Comparison of ENCODE assay signal across 8 cellular contexts in genomic region chr13:41263261-41263971, GRCh38. TPM values are rescaled to one million over a fixed set of nuclear protein-coding genes. Genes with fewer than 3 reads are reported as not detected.
DNase-seq lines count a peak whose midpoint lies in the region; ATAC-seq and TF ChIP-seq lines count a peak whose summit lies in the region.

MTRF1 (minus strand) TSS chr13:41263576; CDS start chr13:41260907, 2,669 bp downstream.

- H3K4me3 Mint-ChIP-seq in activated naive CD4-positive, alpha-beta T cell treated with anti-CD3 and anti-CD28 coated beads, Interleukin-2, amount 50 U/mL, for 24 hours: peak within 1 kb of the TSS; percentile 95

- no peaks in the 10 kb centered on the region for H3K9me3 ChIP-seq in ovary
- H3K9me3 ChIP-seq in thymus (ENCODE audit: control insufficient read depth): no peaks in the 10 kb centered on the region

- peaks cover 32% of the 10 kb centered on the region for H3K4me1 Mint-ChIP-seq in activated naive CD4-positive, alpha-beta T cell treated with anti-CD3 and anti-CD28 coated beads, Interleukin-2, amount 50 U/mL, for 24 hours

- WGBS in ovary, 3 donors: 0% methylated on average over 32 of the region's 32 CpGs
- under 1% methylated on average over 32 of the region's 32 CpGs for WGBS in thymus

- no peaks in the 10 kb centered on the region for H3K9me3 Mint-ChIP-seq in activated naive CD4-positive, alpha-beta T cell treated with anti-CD3 and anti-CD28 coated beads, Interleukin-2, amount 50 U/mL, for 24 hours

- H3K27me3 ChIP-seq in ovary (no peaks in the 10 kb centered on the region), thymus (ENCODE audit: control insufficient read depth, insufficient read depth) (no peaks in the 10 kb centered on the region)

- no peaks in the 10 kb centered on the region for H3K27me3 Mint-ChIP-seq in activated naive CD4-positive, alpha-beta T cell treated with anti-CD3 and anti-CD28 coated beads, Interleukin-2, amount 50 U/mL, for 24 hours

- peaks cover 2% of the 10 kb centered on the region for H3K4me1 ChIP-seq in ovary (ENCODE audit: insufficient read depth)
- no peaks in the 10 kb centered on the region for H3K4me1 ChIP-seq in thymus (ENCODE audit: control insufficient read depth, insufficient read depth, low read length)

- H3K27ac Mint-ChIP-seq in activated naive CD4-positive, alpha-beta T cell treated with anti-CD3 and anti-CD28 coated beads, Interleukin-2, amount 50 U/mL, for 24 hours: peak within 1 kb of the TSS; percentile 100

- no peak for TF ChIP-seq EP300 in ovary (IDR thresholded peaks at IDR 0.05)

- TF ChIP-seq POLR2A in NB4 (IDR thresholded peaks at IDR 0.05; ENCODE audit: extremely low read depth, insufficient read length): peak; percentile 54
- no peak for TF ChIP-seq POLR2A in ovary (IDR thresholded peaks at IDR 0.05)

- H3K36me3 ChIP-seq in ovary (no peaks in the 10 kb centered on the region), thymus (ENCODE audit: control insufficient read depth, insufficient read depth) (peaks cover 11% of the 10 kb centered on the region)

- H3K4me3 ChIP-seq in GM08714 (ENCODE audit: low read length) (peak within 1 kb of the TSS; percentile 98), NB4 (ENCODE audit: low read depth, low read length) (peak within 1 kb of the TSS; percentile 86), ovary (peak within 1 kb of the TSS; percentile 67), thymus (ENCODE audit: low read length) (peak within 1 kb of the TSS; percentile 76)

- TF ChIP-seq CTCF in NB4 (IDR thresholded peaks at IDR 0.05; ENCODE audit: low read depth, low read length) (no peak), ovary (IDR thresholded peaks at IDR 0.05) (no peak)

- ATAC-seq in HG02571 (IDR thresholded peaks at IDR 0.05; ENCODE audit: unreplicated experiment) (peak; percentile 95), SK-N-SH treated with all-trans-retinoic acid at 6 μM for 48 hours (peak; percentile 99)

- peaks cover 10% of the 10 kb centered on the region for H3K36me3 Mint-ChIP-seq in activated naive CD4-positive, alpha-beta T cell treated with anti-CD3 and anti-CD28 coated beads, Interleukin-2, amount 50 U/mL, for 24 hours

- intact Hi-C loops in ovary (cut with DNase I): no loop called here

- H3K27ac ChIP-seq in ovary: peak within 1 kb of the TSS; percentile 51 to 76
- H3K27ac ChIP-seq in thymus (ENCODE audit: low read depth): peak within 1 kb of the TSS; percentile 78

- DNase-seq in NB4 (ENCODE audit: low read depth): peak; percentile 88
- peak; percentile 70 for DNase-seq in glomerular visceral epithelial cell (ENCODE audit: extremely low spot score)
- peak; percentile 73 to 85 (median 77) for DNase-seq in ovary

TF ChIP-seq in SK-N-SH treated with all-trans-retinoic acid at 6 μM for 48 hours, 23 proteins besides CTCF, POLR2A, EP300 and RAD21:
- peak; percentile 19; the same call in 1 of the 2 replicates for TF ChIP-seq SNAI2 (CRISPR knock-in tag; IDR thresholded peaks at IDR 0.05)
- no peak for TF ChIP-seq CREB5 (CRISPR knock-in tag; IDR thresholded peaks at IDR 0.05; ENCODE audit: low read depth)
- TF ChIP-seq TCF4 (CRISPR knock-in tag; IDR thresholded peaks at IDR 0.05; ENCODE audit: borderline replicate concordance): no peak
TF ChIP-seq in SK-N-SH treated with all-trans-retinoic acid at 6 μM for 48 hours: peak in this region for 1.

RNA-seq across cellular contexts. Expression of gene MTRF1, which starts in this region (rescaled TPM):
- total RNA-seq in ovary: 10 to 100 TPM in 2 of 7 donors, 1 to 10 TPM in 5; 6.8 to 12.2 (median 8.4) TPM
- polyA plus RNA-seq in ovary (10 to 100 TPM in 1 of 2 donors, 1 to 10 TPM in 1; 6.4 to 10.9 TPM), thymus (24.5 TPM)

Comparison
In these comparisons a context has a peak if more than half of its experiments do, and no peak if none do; other contexts are left out.
1. Peak in every context shown above with its lines: DNase-seq, ATAC-seq, H3K4me3 ChIP-seq and H3K27ac ChIP-seq.